Comparison of ENCODE assay signal across 10 cellular contexts in the genomic region with DNA sequence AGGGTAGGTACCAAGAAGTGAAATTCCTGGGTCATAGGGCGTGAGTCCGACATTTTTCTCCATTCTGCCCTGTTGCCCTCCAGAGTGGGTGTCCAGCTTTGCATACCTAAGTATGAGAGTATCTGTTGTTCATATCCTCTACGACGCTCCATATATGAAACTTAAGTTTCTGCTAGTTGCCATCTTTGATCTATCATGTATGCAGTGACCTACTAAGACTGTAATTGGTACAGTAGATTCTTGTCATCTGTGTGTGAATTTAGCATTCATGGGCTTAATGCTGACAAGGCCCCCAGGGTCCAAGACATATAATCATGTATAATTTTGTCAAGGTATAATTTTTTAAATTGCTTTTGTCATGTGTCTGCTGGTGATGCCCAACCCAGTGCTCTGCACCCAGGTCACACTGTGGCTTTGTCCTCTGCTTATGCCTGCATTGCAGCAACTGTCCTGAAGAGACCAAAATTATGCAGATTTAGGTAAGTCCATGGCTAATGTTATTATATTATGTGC. TPM values are rescaled to one million over a fixed set of nuclear protein-coding genes. Genes with fewer than 3 reads are reported as not detected.
A peak's percentile ranks its signal among the peaks of the same experiment; 100 is the strongest.
DNase-seq lines count a peak whose midpoint lies in the region; ATAC-seq and TF ChIP-seq lines count a peak whose summit lies in the region.
"Had no signal": no experiment of that assay in that cellular context is flagged by ENCODE, and none has a peak within 500 bp of the region (broad histone marks: within the 10 kb centered on the region; RNA-seq: fewer than 3 reads in every experiment).

No MANE protein-coding gene starts in this region.

- H3K4me3 ChIP-seq in fibroblast of pulmonary artery (replicated peaks; ENCODE audit: low read depth, low read length): peak overlapping the region; percentile 33

- H3K9me3 Mint-ChIP-seq in activated CD4-positive, alpha-beta memory T cell treated with anti-CD3 and anti-CD28 coated beads, Interleukin-2, amount 10 ng/mL, durations not matched to agents 7 days and 5 days: no peaks in the 10 kb centered on the region
- no peaks in the 10 kb centered on the region for H3K9me3 Mint-ChIP-seq in stimulated activated effector memory CD8-positive, alpha-beta T cell treated with anti-CD3 and anti-CD28 coated beads, Interleukin-12 subunit alpha, Interleukin-12 subunit beta, amount 100 ng/mL, for 72 hours
- H3K9me3 Mint-ChIP-seq: dendritic cell treated with granulocyte-macrophage colony-stimulating factor and Interleukin-4, amounts not matched to agents 40 ng/mL and 50 ng/mL, for 4 days had no signal

- no peak for TF ChIP-seq CTCF in fibroblast of pulmonary artery (IDR thresholded peaks at IDR 0.05; ENCODE audit: low read length, missing control alignments)

- DNase-seq in NCI-H2081 (lab: John Stamatoyannopoulos, UW) (peak; percentile 49 to 60), NCI-H2081 treated with DMSO at 0.1 percent for 48 hours (lab: John Stamatoyannopoulos, UW) (no peak), fibroblast of pulmonary artery (ENCODE audit: low read depth) (peak; percentile 50), GDM1 (lab: John Stamatoyannopoulos, UW) (no peak), GOT3 (lab: John Stamatoyannopoulos, UW) (no peak)
- DNase-seq in activated CD4-positive, alpha-beta memory T cell treated with anti-CD3 and anti-CD28 coated beads, Interleukin-2, amount 10 ng/mL, durations not matched to agents 7 days and 5 days: peak; percentile 14
- no peak for DNase-seq in stimulated activated effector memory CD8-positive, alpha-beta T cell treated with anti-CD3 and anti-CD28 coated beads, Interleukin-12 subunit alpha, Interleukin-12 subunit beta, amount 100 ng/mL, for 72 hours (ENCODE audit: low spot score in 2 of 2)
- DNase-seq: NCI-H1048 had no signal

- H3K4me3 Mint-ChIP-seq in activated CD4-positive, alpha-beta memory T cell treated with anti-CD3 and anti-CD28 coated beads, Interleukin-2, amount 10 ng/mL, durations not matched to agents 7 days and 5 days: no peak overlapping the region
- peak overlapping the region; percentile 10 for H3K4me3 Mint-ChIP-seq in stimulated activated effector memory CD8-positive, alpha-beta T cell treated with anti-CD3 and anti-CD28 coated beads, Interleukin-12 subunit alpha, Interleukin-12 subunit beta, amount 100 ng/mL, for 72 hours
- H3K4me3 Mint-ChIP-seq: dendritic cell treated with granulocyte-macrophage colony-stimulating factor and Interleukin-4, amounts not matched to agents 40 ng/mL and 50 ng/mL, for 4 days had no signal

- H3K36me3 Mint-ChIP-seq in activated CD4-positive, alpha-beta memory T cell treated with anti-CD3 and anti-CD28 coated beads, Interleukin-2, amount 10 ng/mL, durations not matched to agents 7 days and 5 days (ENCODE audit: low read depth): peaks cover 80% of the 10 kb centered on the region
- H3K36me3 Mint-ChIP-seq in stimulated activated effector memory CD8-positive, alpha-beta T cell treated with anti-CD3 and anti-CD28 coated beads, Interleukin-12 subunit alpha, Interleukin-12 subunit beta, amount 100 ng/mL, for 72 hours: peaks cover 100% of the 10 kb centered on the region

- H3K27me3 Mint-ChIP-seq in activated CD4-positive, alpha-beta memory T cell treated with anti-CD3 and anti-CD28 coated beads, Interleukin-2, amount 10 ng/mL, durations not matched to agents 7 days and 5 days: no peaks in the 10 kb centered on the region
- H3K27me3 Mint-ChIP-seq: dendritic cell treated with granulocyte-macrophage colony-stimulating factor and Interleukin-4, amounts not matched to agents 40 ng/mL and 50 ng/mL, for 4 days had no signal

- CTCF ChIA-PET in activated CD4-positive, alpha-beta memory T cell treated with anti-CD3 and anti-CD28 coated beads, Interleukin-2, amount 10 ng/mL, durations not matched to agents 7 days and 5 days (lab: Charles Lee): interaction anchor here (1.0 kb wide), 1 partner anchor 62 kb away, joined by 4 read pairs; no protein-coding TSS in a partner anchor

- POLR2A ChIA-PET in activated CD4-positive, alpha-beta memory T cell treated with anti-CD3 and anti-CD28 coated beads, Interleukin-2, amount 10 ng/mL, durations not matched to agents 7 days and 5 days (lab: Charles Lee): interaction anchor here (0.6 to 3.5 kb wide), 6 partner anchors 9 to 65 kb away, joined by 3 to 54 read pairs (median 6); partner anchors contain the start of genes MALAT1 and NEAT1

- peaks cover 88% of the 10 kb centered on the region for H3K4me1 Mint-ChIP-seq in activated CD4-positive, alpha-beta memory T cell treated with anti-CD3 and anti-CD28 coated beads, Interleukin-2, amount 10 ng/mL, durations not matched to agents 7 days and 5 days
- peaks cover 88% of the 10 kb centered on the region for H3K4me1 Mint-ChIP-seq in stimulated activated effector memory CD8-positive, alpha-beta T cell treated with anti-CD3 and anti-CD28 coated beads, Interleukin-12 subunit alpha, Interleukin-12 subunit beta, amount 100 ng/mL, for 72 hours

- peak overlapping the region; percentile 38 for H3K27ac Mint-ChIP-seq in activated CD4-positive, alpha-beta memory T cell treated with anti-CD3 and anti-CD28 coated beads, Interleukin-2, amount 10 ng/mL, durations not matched to agents 7 days and 5 days
- peak overlapping the region; percentile 90 for H3K27ac Mint-ChIP-seq in stimulated activated effector memory CD8-positive, alpha-beta T cell treated with anti-CD3 and anti-CD28 coated beads, Interleukin-12 subunit alpha, Interleukin-12 subunit beta, amount 100 ng/mL, for 72 hours
- H3K27ac Mint-ChIP-seq: dendritic cell treated with granulocyte-macrophage colony-stimulating factor and Interleukin-4, amounts not matched to agents 40 ng/mL and 50 ng/mL, for 4 days had no signal

- no peak for ATAC-seq in stimulated activated effector memory CD8-positive, alpha-beta T cell treated with anti-CD3 and anti-CD28 coated beads, Interleukin-12 subunit alpha, Interleukin-12 subunit beta, amount 100 ng/mL, for 72 hours
- no peak for ATAC-seq in GM19467 (IDR thresholded peaks at IDR 0.05; ENCODE audit: unreplicated experiment)

RNA-seq across cellular contexts. Expression of gene NEAT1, which starts 12.1 kb away (rescaled TPM):
- 1,000 to 10,000 TPM; 1,222 to 1,245 TPM for total RNA-seq in activated CD4-positive, alpha-beta memory T cell treated with anti-CD3 and anti-CD28 coated beads, Interleukin-2, amount 10 ng/mL, durations not matched to agents 7 days and 5 days

RNA-seq across cellular contexts. Expression of gene FRMD8, which starts 48.3 kb away (rescaled TPM):
- 10 to 100 TPM; 53.9 to 61.3 TPM for total RNA-seq in activated CD4-positive, alpha-beta memory T cell treated with anti-CD3 and anti-CD28 coated beads, Interleukin-2, amount 10 ng/mL, durations not matched to agents 7 days and 5 days

RNA-seq across cellular contexts. Expression of gene SLC25A45, which starts 52.3 kb away (rescaled TPM):
- total RNA-seq in activated CD4-positive, alpha-beta memory T cell treated with anti-CD3 and anti-CD28 coated beads, Interleukin-2, amount 10 ng/mL, durations not matched to agents 7 days and 5 days: 10 to 100 TPM; 19.4 to 19.8 TPM

Comparison
In these comparisons a context has a peak if more than half of its experiments do, and no peak if none do; other contexts are left out.
1. DNase-seq: peak in NCI-H2081 (2 of 2), activated CD4-positive, alpha-beta memory T cell treated with anti-CD3 and anti-CD28 coated beads, Interleukin-2, amount 10 ng/mL, durations not matched to agents 7 days and 5 days (single experiment) and fibroblast of pulmonary artery (single experiment); none in NCI-H2081 treated with DMSO at 0.1 percent for 48 hours (single experiment), stimulated activated effector memory CD8-positive, alpha-beta T cell treated with anti-CD3 and anti-CD28 coated beads, Interleukin-12 subunit alpha, Interleukin-12 subunit beta, amount 100 ng/mL, for 72 hours (0 of 2), GDM1 (single experiment) and GOT3 (single experiment).